ENCODE assay signal across 29 cellular contexts in the genomic region with DNA sequence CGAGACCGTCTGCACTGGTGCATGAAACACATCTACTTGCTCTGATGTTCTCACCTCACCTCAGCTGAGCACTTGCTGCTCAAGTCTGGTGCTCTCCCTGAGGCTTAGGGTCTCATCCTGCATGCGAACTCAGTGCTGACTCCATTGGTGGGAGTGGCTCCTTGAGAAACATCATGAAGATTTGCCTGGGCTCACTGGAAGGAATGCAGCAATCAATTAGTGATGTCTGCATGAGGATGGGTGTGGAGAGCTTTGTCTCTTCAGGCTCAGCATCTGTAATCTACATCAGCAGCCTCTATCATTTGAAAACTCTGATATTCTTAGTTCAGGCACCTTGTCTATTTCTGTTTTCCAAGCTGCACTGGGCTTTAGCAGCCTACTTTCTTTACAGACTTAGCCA.
"Had no signal": no experiment of that assay in that cellular context is flagged by ENCODE, and none has a peak within 500 bp of the region (broad histone marks: within the 10 kb centered on the region; RNA-seq: fewer than 3 reads in every experiment).

No MANE protein-coding gene starts in this region.

- H3K4me3 ChIP-seq: adrenal gland, body of pancreas, breast epithelium, Peyer's patch, SJSA1 had no signal

- H3K4me1 ChIP-seq: adrenal gland, body of pancreas, breast epithelium had no signal

- H3K9me3 ChIP-seq: adrenal gland, body of pancreas, breast epithelium, Peyer's patch, SJSA1, SK-N-SH had no signal

- H3K36me3 ChIP-seq: adrenal gland, breast epithelium, Peyer's patch, SJSA1 had no signal

- H3K27ac ChIP-seq: adrenal gland, body of pancreas, breast epithelium, Peyer's patch, SJSA1 had no signal

- H3K9ac ChIP-seq: SK-N-SH had no signal

- H3K4me2 ChIP-seq: SK-N-SH had no signal

- H3K27me3 ChIP-seq: body of pancreas, Peyer's patch, SJSA1 had no signal

- DNase-seq: activated CD4-positive, alpha-beta T cell treated with anti-CD3 and anti-CD28 coated beads, Interleukin-2, amount 10 ng/mL, durations not matched to agents 24 days and 14 days; activated CD4-positive, alpha-beta T cell treated with anti-CD3 and anti-CD28 coated beads, Interleukin-2, amount 50 U/mL, for 4 hours; activated CD8-positive, alpha-beta T cell treated with anti-CD3 and anti-CD28 coated beads for 36 hours; activated naive CD4-positive, alpha-beta T cell; activated T-cell treated with anti-CD3 and anti-CD28 coated beads for 4 hours; activated T-cell treated with anti-CD3 and anti-CD28 coated beads, Interleukin-2, amount 50 U/mL, for 4 hours; adrenal gland; body of pancreas; NCI-H1092 treated with DMSO at 0.1 percent for 48 hours; NCI-H1417; NCI-H146; NCI-H187; NCI-H2029 treated with DMSO at 0.1 percent for 48 hours; NCI-H2107; NCI-H2171; NCI-H510A; NCI-H526; NCI-H748 treated with DMSO at 0.1 percent for 48 hours; NK-92 treated with Interleukin-12 subunit alpha and Interleukin-12 subunit beta, amount 100 ng/mL, for 24 hours; PC-3; RPMI8226; SHP77 treated with DMSO at 0.1 percent for 48 hours; SK-N-SH had no signal

- FAIRE-seq: astrocyte, TTC549 had no signal

- ATAC-seq: activated CD8-positive, alpha-beta T cell treated with anti-CD3 and anti-CD28 coated beads for 36 hours; activated naive CD4-positive, alpha-beta T cell treated with anti-CD3 and anti-CD28 coated beads, Interleukin-2, amount 50 U/mL, for 72 hours; activated T-cell treated with anti-CD3 and anti-CD28 coated beads, Interleukin-2, amount 50 U/mL, for 4 hours; body of pancreas; PC-3 had no signal
